In genomic region chr5:145484195-145484594, GRCh38 we compare ENCODE assay signal across 13 cellular contexts.
DNase-seq lines count a peak whose midpoint lies in the region; ATAC-seq and TF ChIP-seq lines count a peak whose summit lies in the region.
"Had no signal": no experiment of that assay in that cellular context is flagged by ENCODE, and none has a peak within 500 bp of the region (broad histone marks: within the 10 kb centered on the region; RNA-seq: fewer than 3 reads in every experiment).

No MANE protein-coding gene starts in this region.

- no peak overlapping the region for H3K4me3 ChIP-seq in brain microvascular endothelial cell (ENCODE audit: low read depth, low read length)
- H3K4me3 ChIP-seq in suprapubic skin, result no peak overlapping the region
- H3K4me3 ChIP-seq: lower lobe of right lung had no signal

- no peaks in the 10 kb centered on the region for H3K4me1 ChIP-seq in suprapubic skin
- H3K4me1 ChIP-seq: lower lobe of right lung had no signal

- H3K27me3 ChIP-seq in brain microvascular endothelial cell (replicated peaks) (no peaks in the 10 kb centered on the region), suprapubic skin (no peaks in the 10 kb centered on the region)

- no peaks in the 10 kb centered on the region for H3K9me3 ChIP-seq in suprapubic skin
- H3K9me3 ChIP-seq: lower lobe of right lung had no signal

- H3K27ac ChIP-seq in brain microvascular endothelial cell (peak overlapping the region; percentile 40), suprapubic skin (no peak overlapping the region)
- H3K27ac ChIP-seq: lower lobe of right lung had no signal

- H3K36me3 ChIP-seq in brain microvascular endothelial cell (replicated peaks), result no peaks in the 10 kb centered on the region
- H3K36me3 ChIP-seq in suprapubic skin, result no peaks in the 10 kb centered on the region
- H3K36me3 ChIP-seq: lower lobe of right lung had no signal

- 72% methylated on average over 1 of the region's 1 CpG for WGBS in suprapubic skin

- ATAC-seq in HG02642 (IDR thresholded peaks at IDR 0.05; ENCODE audit: poor library complexity, unreplicated experiment), result no peak
- ATAC-seq: activated T-cell treated with anti-CD3 and anti-CD28 coated beads, Interleukin-2, amount 50 U/mL, for 72 hours; lower lobe of right lung had no signal

- TF ChIP-seq CTCF in brain microvascular endothelial cell (IDR thresholded peaks at IDR 0.05; ENCODE audit: low read depth, low read length, missing control alignments) (no peak), suprapubic skin (IDR thresholded peaks at IDR 0.05) (no peak)

- no peak for TF ChIP-seq EP300 in suprapubic skin (IDR thresholded peaks at IDR 0.05)

- DNase-seq in ACHN, result peak; percentile 64
- peak; percentile 24 for DNase-seq in HT-29 (ENCODE audit: low spot score)
- DNase-seq in brain microvascular endothelial cell, result peak; percentile 37
- DNase-seq in kidney tubule cell (ENCODE audit: low spot score), result peak; percentile 83
- DNase-seq in suprapubic skin (ENCODE audit: low spot score in 2 of 2), result no peak
- no peak for DNase-seq in NCI-H2196 treated with DMSO at 0.1 percent for 48 hours (lab: John Stamatoyannopoulos, UW; ENCODE audit: unreplicated experiment)
- DNase-seq in NCI-H69 (lab: John Stamatoyannopoulos, UW), result no peak
- DNase-seq: activated T-cell treated with anti-CD3 and anti-CD28 coated beads, Interleukin-2, amount 50 U/mL, for 72 hours; AML-193; lower lobe of right lung; NCI-H1417; NCI-H748 treated with DMSO at 0.1 percent for 48 hours had no signal

- in situ Hi-C loops in ACHN (cut with HindIII; ENCODE audit: low pct_ligation_motif_present, low pct_unique_long_range_greater_than_20kb, low sequenced_read_pairs), result no loop called here
- in situ Hi-C loops in brain microvascular endothelial cell (cut with HindIII; ENCODE audit: low pct_ligation_motif_present, low sequenced_read_pairs), result no loop called here

- no peak for TF ChIP-seq POLR2A in suprapubic skin (IDR thresholded peaks at IDR 0.05)

Comparison
In these comparisons a context has a peak if more than half of its experiments do, and no peak if none do; other contexts are left out.
1. DNase-seq: peak in ACHN (single experiment), HT-29 (single experiment), brain microvascular endothelial cell (single experiment) and kidney tubule cell (single experiment); none in suprapubic skin (0 of 2), NCI-H2196 treated with DMSO at 0.1 percent for 48 hours (single experiment) and NCI-H69 (single experiment).